ENCODE assay signal across 18 cellular contexts in genomic region chr14:91300283-91300841, GRCh38. TPM values are rescaled to one million over a fixed set of nuclear protein-coding genes. Genes with fewer than 3 reads are reported as not detected.
DNase-seq lines count a peak whose midpoint lies in the region; ATAC-seq and TF ChIP-seq lines count a peak whose summit lies in the region.
"Had no signal": no experiment of that assay in that cellular context is flagged by ENCODE, and none has a peak within 500 bp of the region (broad histone marks: within the 10 kb centered on the region; RNA-seq: fewer than 3 reads in every experiment).

No MANE protein-coding gene starts in this region.

- no peaks in the 10 kb centered on the region for H3K9me3 ChIP-seq in stomach
- H3K9me3 ChIP-seq: body of pancreas, left lung, right lobe of liver had no signal

- ATAC-seq in stimulated activated naive CD8-positive, alpha-beta T cell treated with anti-CD3 and anti-CD28 coated beads, Interleukin-15, amount 100 ng/mL, for 72 hours = no peak
- no peak for ATAC-seq in HG03342 (IDR thresholded peaks at IDR 0.05; ENCODE audit: unreplicated experiment)
- ATAC-seq: body of pancreas, right lobe of liver had no signal

- no peaks in the 10 kb centered on the region for H3K27me3 ChIP-seq in stomach
- H3K27me3 ChIP-seq: body of pancreas, left lung, right lobe of liver had no signal

- H3K9me3 Mint-ChIP-seq in activated naive CD4-positive, alpha-beta T cell treated with anti-CD3 and anti-CD28 coated beads for 36 hours = no peaks in the 10 kb centered on the region
- no peaks in the 10 kb centered on the region for H3K9me3 Mint-ChIP-seq in activated CD4-positive, alpha-beta memory T cell treated with anti-CD3 and anti-CD28 coated beads for 36 hours
- no peaks in the 10 kb centered on the region for H3K9me3 Mint-ChIP-seq in stimulated activated naive CD8-positive, alpha-beta T cell treated with anti-CD3 and anti-CD28 coated beads, Interleukin-15, amount 100 ng/mL, for 72 hours
- H3K9me3 Mint-ChIP-seq: nephron had no signal

- TF ChIP-seq CTCF in stomach (IDR thresholded peaks at IDR 0.05) = no peak

- TF ChIP-seq EP300 in stomach (IDR thresholded peaks at IDR 0.05) = no peak

- no peaks in the 10 kb centered on the region for H3K27me3 Mint-ChIP-seq in activated naive CD4-positive, alpha-beta T cell treated with anti-CD3 and anti-CD28 coated beads for 36 hours (ENCODE audit: low read depth)
- H3K27me3 Mint-ChIP-seq in activated CD4-positive, alpha-beta memory T cell treated with anti-CD3 and anti-CD28 coated beads for 36 hours = no peaks in the 10 kb centered on the region
- no peaks in the 10 kb centered on the region for H3K27me3 Mint-ChIP-seq in stimulated activated naive CD8-positive, alpha-beta T cell treated with anti-CD3 and anti-CD28 coated beads, Interleukin-15, amount 100 ng/mL, for 72 hours

- peak overlapping the region; percentile 74 for H3K27ac Mint-ChIP-seq in activated naive CD4-positive, alpha-beta T cell treated with anti-CD3 and anti-CD28 coated beads for 36 hours
- H3K27ac Mint-ChIP-seq in activated CD4-positive, alpha-beta memory T cell treated with anti-CD3 and anti-CD28 coated beads for 36 hours = peak overlapping the region; percentile 95
- peak overlapping the region; percentile 89 to 98 for H3K27ac Mint-ChIP-seq in stimulated activated naive CD8-positive, alpha-beta T cell treated with anti-CD3 and anti-CD28 coated beads, Interleukin-15, amount 100 ng/mL, for 72 hours
- H3K27ac Mint-ChIP-seq: nephron had no signal

- H3K4me1 Mint-ChIP-seq in activated naive CD4-positive, alpha-beta T cell treated with anti-CD3 and anti-CD28 coated beads for 36 hours (ENCODE audit: low read depth) = peaks cover 58% of the 10 kb centered on the region
- H3K4me1 Mint-ChIP-seq in activated CD4-positive, alpha-beta memory T cell treated with anti-CD3 and anti-CD28 coated beads for 36 hours (ENCODE audit: low read depth) = peaks cover 55% of the 10 kb centered on the region
- peaks cover 73% of the 10 kb centered on the region for H3K4me1 Mint-ChIP-seq in stimulated activated naive CD8-positive, alpha-beta T cell treated with anti-CD3 and anti-CD28 coated beads, Interleukin-15, amount 100 ng/mL, for 72 hours
- H3K4me1 Mint-ChIP-seq: nephron had no signal

- POLR2A ChIA-PET in activated CD4-positive, alpha-beta memory T cell treated with anti-CD3 and anti-CD28 coated beads for 36 hours (lab: Charles Lee) = no interaction called here

- WGBS in stomach, 5 donors = 74 to 85% (median 79%) methylated on average over 9 of the region's 9 CpGs

- H3K4me1 ChIP-seq in stomach = peaks cover 0 to 13% (median 0%) of the 10 kb centered on the region in 4 donors
- H3K4me1 ChIP-seq: body of pancreas, left lung, right lobe of liver had no signal

- H3K4me3 Mint-ChIP-seq in activated naive CD4-positive, alpha-beta T cell treated with anti-CD3 and anti-CD28 coated beads for 36 hours = no peak overlapping the region
- no peak overlapping the region for H3K4me3 Mint-ChIP-seq in activated CD4-positive, alpha-beta memory T cell treated with anti-CD3 and anti-CD28 coated beads for 36 hours
- peak overlapping the region in 1 of 2 donors; percentile 35 for H3K4me3 Mint-ChIP-seq in stimulated activated naive CD8-positive, alpha-beta T cell treated with anti-CD3 and anti-CD28 coated beads, Interleukin-15, amount 100 ng/mL, for 72 hours
- H3K4me3 Mint-ChIP-seq: nephron had no signal

- H3K36me3 Mint-ChIP-seq in activated naive CD4-positive, alpha-beta T cell treated with anti-CD3 and anti-CD28 coated beads for 36 hours (ENCODE audit: low read depth) = peaks cover 59% of the 10 kb centered on the region
- peaks cover 75% of the 10 kb centered on the region for H3K36me3 Mint-ChIP-seq in activated CD4-positive, alpha-beta memory T cell treated with anti-CD3 and anti-CD28 coated beads for 36 hours

- no peak for TF ChIP-seq POLR2A in stomach (IDR thresholded peaks at IDR 0.05)

- H3K36me3 ChIP-seq in stomach = peaks cover 8 to 98% (median 89%) of the 10 kb centered on the region in 4 donors

- no peak overlapping the region for H3K27ac ChIP-seq in stomach
- H3K27ac ChIP-seq: body of pancreas, left lung, right lobe of liver had no signal

- DNase-seq in activated naive CD4-positive, alpha-beta T cell treated with anti-CD3 and anti-CD28 coated beads for 36 hours = no peak
- no peak for DNase-seq in activated naive CD4-positive, alpha-beta T cell treated with anti-CD3 and anti-CD28 coated beads, Interleukin-2, amount 50 U/mL, for 16 hours
- no peak for DNase-seq in activated CD4-positive, alpha-beta memory T cell treated with anti-CD3 and anti-CD28 coated beads for 36 hours
- DNase-seq in iris pigment epithelial cell (ENCODE audit: low read depth) (peak; percentile 29), MV-4-11 (lab: John Stamatoyannopoulos, UW) (no peak), stomach (no peak)
- no peak for DNase-seq in stimulated activated naive CD8-positive, alpha-beta T cell treated with anti-CD3 and anti-CD28 coated beads, Interleukin-15, amount 100 ng/mL, for 72 hours
- DNase-seq: body of pancreas; DMS 273 treated with DMSO at 0.1 percent for 48 hours; hippocampal formation; Kasumi-1; left lung; NCI-H1436 treated with DMSO at 0.1 percent for 48 hours; NCI-H526; right lobe of liver; stimulated activated CD4-positive, alpha-beta T cell treated with anti-CD3 and anti-CD28 coated beads, Interleukin-2, amount 100 ng/mL, for 48 hours had no signal

- H3K4me3 ChIP-seq in stomach = no peak overlapping the region
- H3K4me3 ChIP-seq: body of pancreas, left lung, right lobe of liver had no signal

- intact Hi-C loops in activated naive CD4-positive, alpha-beta T cell treated with anti-CD3 and anti-CD28 coated beads for 36 hours (cut with micrococcal nuclease) = loop anchor here (5.0 kb wide), 1 partner anchor 572 kb away; no protein-coding TSS in a partner anchor
- intact Hi-C loops in activated CD4-positive, alpha-beta memory T cell treated with anti-CD3 and anti-CD28 coated beads for 36 hours (cut with micrococcal nuclease) = no loop called here
- intact Hi-C loops in stomach (cut with DNase I; ENCODE audit: low total_unique reads) = no loop called here

- CTCF ChIA-PET in activated naive CD4-positive, alpha-beta T cell treated with anti-CD3 and anti-CD28 coated beads for 36 hours (lab: Charles Lee) = interaction anchor here (0.6 to 1.5 kb wide), 3 partner anchors 15 to 122 kb away, joined by 3 to 7 read pairs (median 3); no protein-coding TSS in a partner anchor
- CTCF ChIA-PET in activated CD4-positive, alpha-beta memory T cell treated with anti-CD3 and anti-CD28 coated beads for 36 hours (lab: Charles Lee) = no interaction called here

RNA-seq across cellular contexts. Expression of gene GPR68, which starts 55.9 kb away (rescaled TPM):
- 1 to 10 TPM; 1.2 to 1.3 TPM for total RNA-seq in activated naive CD4-positive, alpha-beta T cell treated with anti-CD3 and anti-CD28 coated beads for 36 hours
- total RNA-seq in activated CD4-positive, alpha-beta memory T cell treated with anti-CD3 and anti-CD28 coated beads for 36 hours = 1 to 10 TPM; 6.5 to 6.9 TPM
- 10 to 100 TPM in 2 of 5 donors, 1 to 10 TPM in 1, not detected in 2; 4.0 to 19.3 (median 11.0) TPM for total RNA-seq in stomach
- 10 to 100 TPM in 1 of 3 donors, 1 to 10 TPM in 2; 1.9 to 10.9 (median 7.2) TPM for polyA plus RNA-seq in stomach
